ENCODE assay signal across 1 cellular context in the genomic region with DNA sequence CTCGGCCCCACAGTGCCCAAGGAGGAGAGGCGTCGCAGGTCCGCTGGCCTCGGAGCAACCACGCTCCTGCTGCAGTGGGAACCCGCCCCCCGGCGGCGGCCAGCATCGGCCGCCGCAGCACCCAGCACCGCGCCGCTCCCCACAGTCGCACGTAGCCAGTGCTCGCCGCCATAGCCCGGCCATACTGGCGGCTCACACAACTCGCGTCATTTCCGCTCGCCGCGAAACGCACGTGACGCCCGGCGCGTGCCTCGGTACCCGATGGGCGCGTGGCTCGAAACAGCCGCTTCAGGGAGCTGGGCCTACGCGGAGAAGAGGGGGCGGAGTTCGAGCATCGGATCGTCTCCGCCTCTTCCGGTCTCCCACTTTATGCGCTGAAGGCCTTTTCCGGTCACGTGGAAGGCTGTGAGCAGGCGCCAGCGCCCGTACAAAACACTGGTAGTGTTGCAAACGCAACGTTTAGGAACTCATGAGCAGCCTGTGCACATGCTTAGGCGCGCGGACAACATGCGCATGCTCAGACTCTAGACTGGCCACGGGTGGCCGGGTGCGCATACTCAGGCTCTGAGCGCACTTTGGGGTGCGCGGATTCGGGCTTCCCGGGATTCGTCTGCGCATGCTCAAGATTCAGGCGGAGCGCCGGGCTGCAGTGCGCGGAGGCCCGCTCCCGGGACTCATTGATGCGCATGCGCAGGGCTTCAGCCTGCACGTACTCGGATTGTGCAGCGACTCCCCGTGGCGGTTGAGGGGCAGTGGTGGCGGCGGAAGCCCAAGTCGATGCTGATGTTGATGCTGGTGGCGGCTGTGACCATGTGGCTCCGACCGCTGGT.
TF ChIP-seq lines count a peak whose summit lies in the region.

A gene with protein sequence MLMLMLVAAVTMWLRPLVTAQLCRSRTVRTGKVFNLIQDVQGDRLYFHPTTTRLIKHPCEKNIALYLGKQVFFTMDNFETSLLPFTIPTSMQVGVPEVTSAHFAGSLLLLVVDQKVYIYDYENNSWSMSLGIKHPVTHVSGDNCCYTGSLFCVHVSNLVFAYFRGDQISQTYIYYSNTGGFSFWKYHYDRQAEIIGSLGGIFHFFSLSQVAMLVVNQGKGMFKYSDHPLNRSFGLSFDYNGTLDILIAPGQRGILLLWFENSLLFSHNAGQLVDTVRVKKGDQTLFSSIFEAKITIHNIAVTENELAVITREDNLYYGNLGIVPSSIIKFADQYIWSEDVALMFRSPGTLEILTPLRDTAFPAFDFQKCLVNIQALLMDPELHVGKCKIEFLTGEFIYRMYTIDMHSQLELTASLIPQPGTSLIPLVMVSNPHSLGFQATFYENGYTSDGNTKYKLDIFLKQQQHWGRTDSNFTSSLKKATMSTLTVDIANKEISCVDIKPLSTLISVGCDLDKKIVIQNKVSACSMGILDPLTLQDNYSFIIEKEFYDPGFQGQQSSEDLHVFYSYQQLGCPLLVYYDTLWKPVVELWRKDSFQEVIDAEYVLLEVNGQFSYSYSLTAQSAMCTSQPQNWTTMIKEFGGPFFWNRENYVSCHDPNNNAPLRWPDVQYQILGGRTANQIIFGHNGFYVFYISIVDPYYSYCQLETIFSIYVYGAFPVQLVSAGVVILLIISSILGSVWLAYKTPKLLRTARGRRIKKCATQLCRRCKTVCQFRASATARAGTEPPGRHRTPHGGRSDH (plus strand): TSS at position 677 of the 830 bp plus-strand sequence. CDS start 101 bp downstream, at position 778.
A gene with protein sequence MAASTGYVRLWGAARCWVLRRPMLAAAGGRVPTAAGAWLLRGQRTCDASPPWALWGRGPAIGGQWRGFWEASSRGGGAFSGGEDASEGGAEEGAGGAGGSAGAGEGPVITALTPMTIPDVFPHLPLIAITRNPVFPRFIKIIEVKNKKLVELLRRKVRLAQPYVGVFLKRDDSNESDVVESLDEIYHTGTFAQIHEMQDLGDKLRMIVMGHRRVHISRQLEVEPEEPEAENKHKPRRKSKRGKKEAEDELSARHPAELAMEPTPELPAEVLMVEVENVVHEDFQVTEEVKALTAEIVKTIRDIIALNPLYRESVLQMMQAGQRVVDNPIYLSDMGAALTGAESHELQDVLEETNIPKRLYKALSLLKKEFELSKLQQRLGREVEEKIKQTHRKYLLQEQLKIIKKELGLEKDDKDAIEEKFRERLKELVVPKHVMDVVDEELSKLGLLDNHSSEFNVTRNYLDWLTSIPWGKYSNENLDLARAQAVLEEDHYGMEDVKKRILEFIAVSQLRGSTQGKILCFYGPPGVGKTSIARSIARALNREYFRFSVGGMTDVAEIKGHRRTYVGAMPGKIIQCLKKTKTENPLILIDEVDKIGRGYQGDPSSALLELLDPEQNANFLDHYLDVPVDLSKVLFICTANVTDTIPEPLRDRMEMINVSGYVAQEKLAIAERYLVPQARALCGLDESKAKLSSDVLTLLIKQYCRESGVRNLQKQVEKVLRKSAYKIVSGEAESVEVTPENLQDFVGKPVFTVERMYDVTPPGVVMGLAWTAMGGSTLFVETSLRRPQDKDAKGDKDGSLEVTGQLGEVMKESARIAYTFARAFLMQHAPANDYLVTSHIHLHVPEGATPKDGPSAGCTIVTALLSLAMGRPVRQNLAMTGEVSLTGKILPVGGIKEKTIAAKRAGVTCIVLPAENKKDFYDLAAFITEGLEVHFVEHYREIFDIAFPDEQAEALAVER (minus strand): TSS at position 186 of the 830 bp plus-strand sequence. CDS start 14 bp downstream, at position 172.

TF ChIP-seq in K562, 482 proteins besides CTCF, POLR2A, EP300 and RAD21 (continued from another document and continues in another):
- TF ChIP-seq, protein P1, sequence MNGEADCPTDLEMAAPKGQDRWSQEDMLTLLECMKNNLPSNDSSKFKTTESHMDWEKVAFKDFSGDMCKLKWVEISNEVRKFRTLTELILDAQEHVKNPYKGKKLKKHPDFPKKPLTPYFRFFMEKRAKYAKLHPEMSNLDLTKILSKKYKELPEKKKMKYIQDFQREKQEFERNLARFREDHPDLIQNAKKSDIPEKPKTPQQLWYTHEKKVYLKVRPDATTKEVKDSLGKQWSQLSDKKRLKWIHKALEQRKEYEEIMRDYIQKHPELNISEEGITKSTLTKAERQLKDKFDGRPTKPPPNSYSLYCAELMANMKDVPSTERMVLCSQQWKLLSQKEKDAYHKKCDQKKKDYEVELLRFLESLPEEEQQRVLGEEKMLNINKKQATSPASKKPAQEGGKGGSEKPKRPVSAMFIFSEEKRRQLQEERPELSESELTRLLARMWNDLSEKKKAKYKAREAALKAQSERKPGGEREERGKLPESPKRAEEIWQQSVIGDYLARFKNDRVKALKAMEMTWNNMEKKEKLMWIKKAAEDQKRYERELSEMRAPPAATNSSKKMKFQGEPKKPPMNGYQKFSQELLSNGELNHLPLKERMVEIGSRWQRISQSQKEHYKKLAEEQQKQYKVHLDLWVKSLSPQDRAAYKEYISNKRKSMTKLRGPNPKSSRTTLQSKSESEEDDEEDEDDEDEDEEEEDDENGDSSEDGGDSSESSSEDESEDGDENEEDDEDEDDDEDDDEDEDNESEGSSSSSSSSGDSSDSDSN (IDR thresholded peaks at IDR 0.05; ENCODE audit: borderline replicate concordance in 1 of 2, low read depth in 2 of 2, low read length in 2 of 2), result peak; percentile 76 to 90; a peak in 3 of 4 replicates
- TF ChIP-seq, protein P2, sequence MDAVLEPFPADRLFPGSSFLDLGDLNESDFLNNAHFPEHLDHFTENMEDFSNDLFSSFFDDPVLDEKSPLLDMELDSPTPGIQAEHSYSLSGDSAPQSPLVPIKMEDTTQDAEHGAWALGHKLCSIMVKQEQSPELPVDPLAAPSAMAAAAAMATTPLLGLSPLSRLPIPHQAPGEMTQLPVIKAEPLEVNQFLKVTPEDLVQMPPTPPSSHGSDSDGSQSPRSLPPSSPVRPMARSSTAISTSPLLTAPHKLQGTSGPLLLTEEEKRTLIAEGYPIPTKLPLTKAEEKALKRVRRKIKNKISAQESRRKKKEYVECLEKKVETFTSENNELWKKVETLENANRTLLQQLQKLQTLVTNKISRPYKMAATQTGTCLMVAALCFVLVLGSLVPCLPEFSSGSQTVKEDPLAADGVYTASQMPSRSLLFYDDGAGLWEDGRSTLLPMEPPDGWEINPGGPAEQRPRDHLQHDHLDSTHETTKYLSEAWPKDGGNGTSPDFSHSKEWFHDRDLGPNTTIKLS (IDR thresholded peaks at IDR 0.05; ENCODE audit: borderline replicate concordance, low read depth), result peak; percentile 92
- TF ChIP-seq, protein P3, sequence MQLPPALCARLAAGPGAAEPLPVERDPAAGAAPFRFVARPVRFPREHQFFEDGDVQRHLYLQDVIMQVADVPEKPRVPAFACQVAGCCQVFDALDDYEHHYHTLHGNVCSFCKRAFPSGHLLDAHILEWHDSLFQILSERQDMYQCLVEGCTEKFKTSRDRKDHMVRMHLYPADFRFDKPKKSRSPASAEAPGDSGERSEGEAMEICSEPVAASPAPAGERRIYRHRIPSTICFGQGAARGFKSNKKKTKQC (CRISPR knock-in tag; IDR thresholded peaks at IDR 0.05), result peak; percentile 26; the same call in 1 of the 2 replicates
- TF ChIP-seq SIN3A (IDR thresholded peaks at IDR 0.05; ENCODE audit: borderline replicate concordance in 2 of 2, control insufficient read depth in 1 of 2, low read depth in 2 of 2, low read length in 2 of 2), result peak; percentile 77 to 96; a peak in 3 of 4 replicates
- peak; percentile 77 for TF ChIP-seq EGR1 (conservative IDR thresholded peaks at IDR 0.05)
- TF ChIP-seq KDM4B (IDR thresholded peaks at IDR 0.05; ENCODE audit: borderline replicate concordance in 2 of 2, low read depth in 1 of 2), result 0 out of 4 replicates have a peak, but pooled peaks of 1 of the 2 experiments have one; percentile 40
- TF ChIP-seq PHB (CRISPR knock-in tag; IDR thresholded peaks at IDR 0.05), result peak; percentile 80; the same call in 1 of the 2 replicates
- TF ChIP-seq ZBTB7A (IDR thresholded peaks at IDR 0.05; ENCODE audit: borderline replicate concordance, control insufficient read depth, low read depth, low read length), result peak; percentile 19; the same call in 1 of the 2 replicates
- TF ChIP-seq ZFP1 (CRISPR knock-in tag; IDR thresholded peaks at IDR 0.05), result no peak
- TF ChIP-seq, protein P4, sequence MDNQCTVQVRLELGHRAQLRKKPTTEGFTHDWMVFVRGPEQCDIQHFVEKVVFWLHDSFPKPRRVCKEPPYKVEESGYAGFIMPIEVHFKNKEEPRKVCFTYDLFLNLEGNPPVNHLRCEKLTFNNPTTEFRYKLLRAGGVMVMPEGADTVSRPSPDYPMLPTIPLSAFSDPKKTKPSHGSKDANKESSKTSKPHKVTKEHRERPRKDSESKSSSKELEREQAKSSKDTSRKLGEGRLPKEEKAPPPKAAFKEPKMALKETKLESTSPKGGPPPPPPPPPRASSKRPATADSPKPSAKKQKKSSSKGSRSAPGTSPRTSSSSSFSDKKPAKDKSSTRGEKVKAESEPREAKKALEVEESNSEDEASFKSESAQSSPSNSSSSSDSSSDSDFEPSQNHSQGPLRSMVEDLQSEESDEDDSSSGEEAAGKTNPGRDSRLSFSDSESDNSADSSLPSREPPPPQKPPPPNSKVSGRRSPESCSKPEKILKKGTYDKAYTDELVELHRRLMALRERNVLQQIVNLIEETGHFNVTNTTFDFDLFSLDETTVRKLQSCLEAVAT (IDR thresholded peaks at IDR 0.05), result peak; percentile 16 to 74; a peak in 1 of 4 replicates
- TF ChIP-seq ZNF785 (CRISPR knock-in tag; IDR thresholded peaks at IDR 0.05), result peak; percentile 89; the same call in 1 of the 2 replicates
- TF ChIP-seq RBM22 (IDR thresholded peaks at IDR 0.05; ENCODE audit: low read depth, low read length, poor library complexity, severe bottlenecking), result peak; percentile 91
- TF ChIP-seq, protein P5, sequence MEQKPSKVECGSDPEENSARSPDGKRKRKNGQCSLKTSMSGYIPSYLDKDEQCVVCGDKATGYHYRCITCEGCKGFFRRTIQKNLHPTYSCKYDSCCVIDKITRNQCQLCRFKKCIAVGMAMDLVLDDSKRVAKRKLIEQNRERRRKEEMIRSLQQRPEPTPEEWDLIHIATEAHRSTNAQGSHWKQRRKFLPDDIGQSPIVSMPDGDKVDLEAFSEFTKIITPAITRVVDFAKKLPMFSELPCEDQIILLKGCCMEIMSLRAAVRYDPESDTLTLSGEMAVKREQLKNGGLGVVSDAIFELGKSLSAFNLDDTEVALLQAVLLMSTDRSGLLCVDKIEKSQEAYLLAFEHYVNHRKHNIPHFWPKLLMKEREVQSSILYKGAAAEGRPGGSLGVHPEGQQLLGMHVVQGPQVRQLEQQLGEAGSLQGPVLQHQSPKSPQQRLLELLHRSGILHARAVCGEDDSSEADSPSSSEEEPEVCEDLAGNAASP (IDR thresholded peaks at IDR 0.05), result no peak
- TF ChIP-seq SRF (CRISPR knock-in tag; IDR thresholded peaks at IDR 0.05), result peak in 1 of 2 experiments; percentile 15; a peak in 1 of 4 replicates
- peak; percentile 98 for TF ChIP-seq CXXC5 (CRISPR knock-in tag; IDR thresholded peaks at IDR 0.05)
- 0 out of 2 replicates have a peak, but pooled peaks have one; percentile 7 for TF ChIP-seq BCOR (IDR thresholded peaks at IDR 0.05)
- TF ChIP-seq ETV5 (CRISPR knock-in tag; IDR thresholded peaks at IDR 0.05; ENCODE audit: low read depth), result peak; percentile 89
- TF ChIP-seq SMARCC2 (IDR thresholded peaks at IDR 0.05; ENCODE audit: low read depth), result no peak
- TF ChIP-seq, protein P6, sequence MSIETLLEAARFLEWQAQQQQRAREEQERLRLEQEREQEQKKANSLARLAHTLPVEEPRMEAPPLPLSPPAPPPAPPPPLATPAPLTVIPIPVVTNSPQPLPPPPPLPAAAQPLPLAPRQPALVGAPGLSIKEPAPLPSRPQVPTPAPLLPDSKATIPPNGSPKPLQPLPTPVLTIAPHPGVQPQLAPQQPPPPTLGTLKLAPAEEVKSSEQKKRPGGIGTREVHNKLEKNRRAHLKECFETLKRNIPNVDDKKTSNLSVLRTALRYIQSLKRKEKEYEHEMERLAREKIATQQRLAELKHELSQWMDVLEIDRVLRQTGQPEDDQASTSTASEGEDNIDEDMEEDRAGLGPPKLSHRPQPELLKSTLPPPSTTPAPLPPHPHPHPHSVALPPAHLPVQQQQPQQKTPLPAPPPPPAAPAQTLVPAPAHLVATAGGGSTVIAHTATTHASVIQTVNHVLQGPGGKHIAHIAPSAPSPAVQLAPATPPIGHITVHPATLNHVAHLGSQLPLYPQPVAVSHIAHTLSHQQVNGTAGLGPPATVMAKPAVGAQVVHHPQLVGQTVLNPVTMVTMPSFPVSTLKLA (conservative IDR thresholded peaks at IDR 0.05), result peak; percentile 100
- peak; percentile 61; the same call in 1 of the 2 replicates for TF ChIP-seq HNRNPL (IDR thresholded peaks at IDR 0.05; ENCODE audit: low read depth, low read length)
- TF ChIP-seq PML (IDR thresholded peaks at IDR 0.05; ENCODE audit: low read length), result peak; percentile 76
- TF ChIP-seq, protein P7, sequence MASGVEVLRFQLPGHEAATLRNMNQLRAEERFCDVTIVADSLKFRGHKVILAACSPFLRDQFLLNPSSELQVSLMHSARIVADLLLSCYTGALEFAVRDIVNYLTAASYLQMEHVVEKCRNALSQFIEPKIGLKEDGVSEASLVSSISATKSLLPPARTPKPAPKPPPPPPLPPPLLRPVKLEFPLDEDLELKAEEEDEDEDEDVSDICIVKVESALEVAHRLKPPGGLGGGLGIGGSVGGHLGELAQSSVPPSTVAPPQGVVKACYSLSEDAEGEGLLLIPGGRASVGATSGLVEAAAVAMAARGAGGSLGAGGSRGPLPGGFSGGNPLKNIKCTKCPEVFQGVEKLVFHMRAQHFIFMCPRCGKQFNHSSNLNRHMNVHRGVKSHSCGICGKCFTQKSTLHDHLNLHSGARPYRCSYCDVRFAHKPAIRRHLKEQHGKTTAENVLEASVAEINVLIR (CRISPR knock-in tag; IDR thresholded peaks at IDR 0.05), result peak; percentile 95
- TF ChIP-seq ZNF764 (CRISPR knock-in tag; IDR thresholded peaks at IDR 0.05; ENCODE audit: low read depth), result peak; percentile 98
- TF ChIP-seq TBP (optimal IDR thresholded peaks at IDR 0.05; ENCODE audit: low read depth, low read length), result peak; percentile 93
- TF ChIP-seq, protein P8, sequence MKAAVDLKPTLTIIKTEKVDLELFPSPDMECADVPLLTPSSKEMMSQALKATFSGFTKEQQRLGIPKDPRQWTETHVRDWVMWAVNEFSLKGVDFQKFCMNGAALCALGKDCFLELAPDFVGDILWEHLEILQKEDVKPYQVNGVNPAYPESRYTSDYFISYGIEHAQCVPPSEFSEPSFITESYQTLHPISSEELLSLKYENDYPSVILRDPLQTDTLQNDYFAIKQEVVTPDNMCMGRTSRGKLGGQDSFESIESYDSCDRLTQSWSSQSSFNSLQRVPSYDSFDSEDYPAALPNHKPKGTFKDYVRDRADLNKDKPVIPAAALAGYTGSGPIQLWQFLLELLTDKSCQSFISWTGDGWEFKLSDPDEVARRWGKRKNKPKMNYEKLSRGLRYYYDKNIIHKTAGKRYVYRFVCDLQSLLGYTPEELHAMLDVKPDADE (conservative IDR thresholded peaks at IDR 0.05; ENCODE audit: control insufficient read depth, low read depth, low read length), result peak; percentile 94
- TF ChIP-seq HCFC1 (IDR thresholded peaks at IDR 0.05; ENCODE audit: low read depth, low read length), result peak; percentile 86
- TF ChIP-seq, protein P9, sequence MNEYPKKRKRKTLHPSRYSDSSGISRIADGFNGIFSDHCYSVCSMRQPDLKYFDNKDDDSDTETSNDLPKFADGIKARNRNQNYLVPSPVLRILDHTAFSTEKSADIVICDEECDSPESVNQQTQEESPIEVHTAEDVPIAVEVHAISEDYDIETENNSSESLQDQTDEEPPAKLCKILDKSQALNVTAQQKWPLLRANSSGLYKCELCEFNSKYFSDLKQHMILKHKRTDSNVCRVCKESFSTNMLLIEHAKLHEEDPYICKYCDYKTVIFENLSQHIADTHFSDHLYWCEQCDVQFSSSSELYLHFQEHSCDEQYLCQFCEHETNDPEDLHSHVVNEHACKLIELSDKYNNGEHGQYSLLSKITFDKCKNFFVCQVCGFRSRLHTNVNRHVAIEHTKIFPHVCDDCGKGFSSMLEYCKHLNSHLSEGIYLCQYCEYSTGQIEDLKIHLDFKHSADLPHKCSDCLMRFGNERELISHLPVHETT (CRISPR knock-in tag; conservative IDR thresholded peaks at IDR 0.05 in 1 of 2, IDR thresholded peaks at IDR 0.05 in 1 of 2), result peak in 1 of 2 experiments; percentile 98; a peak in 2 of 4 replicates
- TF ChIP-seq TAF1 (IDR thresholded peaks at IDR 0.05; ENCODE audit: control insufficient read depth, extremely low read depth, insufficient read depth, low read length, severe bottlenecking), result peak; percentile 97
- peak; percentile 87; the same call in 1 of the 2 replicates for TF ChIP-seq RB1 (IDR thresholded peaks at IDR 0.05; ENCODE audit: low read depth)
- peak; percentile 40 for TF ChIP-seq FOXJ2 (tag; IDR thresholded peaks at IDR 0.05)
